In the genomic region with DNA sequence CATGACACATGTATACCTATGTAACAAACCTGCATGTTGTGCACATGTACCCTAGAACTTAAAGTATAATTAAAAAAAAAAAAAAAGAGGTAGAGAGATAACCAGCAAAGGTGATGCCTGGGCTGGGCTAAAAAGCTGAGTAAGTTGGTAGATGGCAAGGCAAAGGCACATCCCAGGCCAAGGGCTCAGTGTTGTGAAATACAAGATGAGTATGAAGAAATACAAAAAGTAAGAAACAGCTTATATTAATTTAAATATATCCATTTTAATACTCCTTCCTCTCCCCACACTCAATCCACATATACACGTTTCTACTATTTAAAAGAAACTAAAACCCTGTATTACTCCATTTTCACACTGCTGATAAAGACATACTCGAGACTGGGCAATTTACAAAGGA, we compare ENCODE assay signal across 1 cellular context.
A peak's percentile ranks its signal among the peaks of the same experiment; 100 is the strongest.
TF ChIP-seq lines count a peak whose summit lies in the region.

No MANE protein-coding gene starts in this region.

TF ChIP-seq in K562, 482 proteins besides CTCF, POLR2A, EP300 and RAD21 (continued from another document):
- 0 out of 2 replicates have a peak, but pooled peaks have one; percentile 47 for TF ChIP-seq ZNF766 (CRISPR knock-in tag; conservative IDR thresholded peaks at IDR 0.05)
- TF ChIP-seq CEBPB (tag; IDR thresholded peaks at IDR 0.05) = peak; percentile 76
